Comparison of ENCODE assay signal across 10 cellular contexts in the genomic region with DNA sequence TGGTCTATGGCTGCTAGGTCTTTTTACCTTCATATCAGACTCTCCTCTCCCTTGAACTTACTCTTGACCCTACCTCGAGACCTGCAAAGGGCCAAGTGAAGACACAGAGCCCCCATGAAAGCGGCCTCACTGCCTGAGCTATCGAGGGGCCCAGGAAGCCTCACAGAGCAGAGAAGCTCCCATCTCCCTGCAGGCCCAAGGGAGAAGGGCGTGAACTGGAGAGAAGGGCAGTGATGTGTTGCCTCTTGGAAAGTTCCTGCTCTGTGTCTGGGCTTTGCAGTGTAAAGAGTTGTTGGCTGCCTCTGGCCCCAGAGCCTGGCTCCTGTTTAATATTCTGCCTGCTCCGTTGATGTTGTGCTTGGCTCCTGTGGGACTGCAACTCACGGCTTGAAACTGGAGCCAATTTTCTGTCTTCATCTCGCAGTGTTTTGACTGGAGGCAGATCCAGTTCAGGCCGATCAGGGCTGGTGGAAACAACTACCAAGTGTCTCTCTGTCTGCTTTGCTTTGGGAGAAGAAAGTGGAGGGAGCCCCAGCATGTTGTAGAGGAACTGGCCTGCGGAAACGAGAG. TPM values are rescaled to one million over a fixed set of nuclear protein-coding genes. Genes with fewer than 3 reads are reported as not detected.
DNase-seq lines count a peak whose midpoint lies in the region; ATAC-seq lines count a peak whose summit lies in the region.
"Had no signal": no experiment of that assay in that cellular context is flagged by ENCODE, and none has a peak within 500 bp of the region (broad histone marks: within the 10 kb centered on the region; RNA-seq: fewer than 3 reads in every experiment).

No MANE protein-coding gene starts in this region.

- no peak for DNase-seq in Right ventricle myocardium inferior (ENCODE audit: missing footprints)
- DNase-seq in cardiac septum (ENCODE audit: low spot score): no peak
- peak; percentile 85 for DNase-seq in globus pallidus (ENCODE audit: low spot score)
- DNase-seq in occipital lobe (lab: John Stamatoyannopoulos, UW): peak; percentile 55
- DNase-seq in T-helper 9 cell: no peak
- no peak for DNase-seq in NCI-H187 treated with DMSO at 0.1 percent for 48 hours (lab: John Stamatoyannopoulos, UW)
- DNase-seq: NCI-H1417 treated with DMSO at 0.1 percent for 48 hours had no signal

- intact Hi-C loops in Right ventricle myocardium inferior (cut with DNase I): loop anchor here (5.0 to 10.0 kb wide), 2 partner anchors 55 to 412 kb away; a partner anchor contains a TSS
- intact Hi-C loops in cardiac septum (cut with DNase I): loop anchor here (1.0 to 10.0 kb wide), 3 partner anchors 26 to 158 kb away; no protein-coding TSS in a partner anchor

- ATAC-seq in Right ventricle myocardium inferior: peak; percentile 91
- no peak for ATAC-seq in HG02981 (IDR thresholded peaks at IDR 0.05; ENCODE audit: unreplicated experiment)
- ATAC-seq in HG03457 (IDR thresholded peaks at IDR 0.05; ENCODE audit: unreplicated experiment): no peak
- ATAC-seq: A549 had no signal

RNA-seq across cellular contexts. Expression of a gene that starts 4.3 kb away (rescaled TPM):
- total RNA-seq in Right ventricle myocardium inferior (5.1 TPM), cardiac septum (3.7 TPM), occipital lobe (3.6 TPM)

Comparison
In these comparisons a context has a peak if more than half of its experiments do, and no peak if none do; other contexts are left out.
1. DNase-seq: peak in globus pallidus (single experiment) and occipital lobe (single experiment); none in Right ventricle myocardium inferior (single experiment), cardiac septum (single experiment), T-helper 9 cell (single experiment) and NCI-H187 treated with DMSO at 0.1 percent for 48 hours (single experiment).